Comparison of ENCODE assay signal across 10 cellular contexts in genomic region chr16:19005561-19006445, GRCh38. TPM values are rescaled to one million over a fixed set of nuclear protein-coding genes. Genes with fewer than 3 reads are reported as not detected.
DNase-seq lines count a peak whose midpoint lies in the region; ATAC-seq and TF ChIP-seq lines count a peak whose summit lies in the region.
"Had no signal": no experiment of that assay in that cellular context is flagged by ENCODE, and none has a peak within 500 bp of the region (broad histone marks: within the 10 kb centered on the region; RNA-seq: fewer than 3 reads in every experiment).

No MANE protein-coding gene starts in this region.

- no peak overlapping the region for H2BK120ac ChIP-seq in IMR-90 (ENCODE audit: low read depth, low read length)

- no peak overlapping the region for H4K8ac ChIP-seq in IMR-90 (ENCODE audit: low read depth in 2 of 2, low read length in 2 of 2)

- no peak overlapping the region for H2BK5ac ChIP-seq in IMR-90 (ENCODE audit: low read depth, low read length, poor library complexity, severe bottlenecking)

- H3K4me2 ChIP-seq in IMR-90 (ENCODE audit: low read depth, low read length) (no peak overlapping the region), mammary epithelial cell (ENCODE audit: insufficient read depth, low read depth, low read length) (peak overlapping the region; percentile 29)

- CTCF ChIA-PET in IMR-90 (lab: Yijun Ruan, JAX): no interaction called here
- CTCF ChIA-PET in mammary epithelial cell (lab: Charles Lee; ENCODE audit: low non-redundant PET): no interaction called here

- H2AK5ac ChIP-seq in IMR-90 (ENCODE audit: low read depth, low read length): no peak overlapping the region

- H3K4me3 ChIP-seq in IMR-90 (ENCODE audit: insufficient read depth, low read depth, low read length) (no peak overlapping the region), mammary epithelial cell (replicated peaks in 1 of 3; ENCODE audit: insufficient read depth in 1 of 3, low read depth in 2 of 3, low read length in 3 of 3) (no peak overlapping the region), transverse colon (no peak overlapping the region)

- TF ChIP-seq CTCF in IMR-90 (conservative IDR thresholded peaks at IDR 0.05; ENCODE audit: low read depth, low read length) (no peak), mammary epithelial cell (conservative IDR thresholded peaks at IDR 0.05 in 1 of 2, IDR thresholded peaks at IDR 0.05 in 1 of 2; ENCODE audit: extremely low read depth in 1 of 2, insufficient read depth in 1 of 2, low read depth in 1 of 2, low read length in 2 of 2) (no peak), transverse colon (IDR thresholded peaks at IDR 0.05) (no peak)

- TF ChIP-seq EP300 in transverse colon (IDR thresholded peaks at IDR 0.05; ENCODE audit: low read depth): no peak

- BruUV-seq in IMR-90 (replicated peaks; lab: Mats Ljungman, UMichigan) (no TSS peak), mammary epithelial cell (replicated peaks; lab: Mats Ljungman, UMichigan) (TSS peak; percentile 44)

- H3K9me1 ChIP-seq in IMR-90 (ENCODE audit: insufficient read depth, low read length): no peaks in the 10 kb centered on the region

- H3K23ac ChIP-seq in IMR-90 (ENCODE audit: low read depth, low read length): no peak overlapping the region

- peaks cover 10% of the 10 kb centered on the region for H3K4me1 ChIP-seq in IMR-90 (ENCODE audit: control insufficient read depth, insufficient read depth, low read length)
- peaks cover 64% of the 10 kb centered on the region for H3K4me1 ChIP-seq in mammary epithelial cell (ENCODE audit: insufficient read depth, low read length)
- H3K4me1 ChIP-seq in transverse colon: peaks cover 0 to 12% (median 2%) of the 10 kb centered on the region in 4 donors

- in situ Hi-C loops in IMR-90 (cut with MboI; ENCODE audit: low sequenced_read_pairs): no loop called here
- in situ Hi-C loops in mammary epithelial cell (cut with MboI; ENCODE audit: low sequenced_read_pairs in 2 of 2): loop anchor here in 1 of 2 donors (10.0 kb wide), 1 partner anchor 59 kb away; the partner anchor contains the start of gene COQ7
- in situ Hi-C loops in transverse colon (cut with MboI; ENCODE audit: low pct_ligation_motif_present in 1 of 4, low pct_unique_long_range_greater_than_20kb in 1 of 4, low sequenced_read_pairs in 3 of 4): no loop called here

- intact Hi-C loops in IMR-90 (cut with micrococcal nuclease): no loop called here
- intact Hi-C loops in mammary epithelial cell (cut with micrococcal nuclease): no loop called here
- intact Hi-C loops in transverse colon (cut with DNase I; ENCODE audit: low total_unique reads): no loop called here

- H4K91ac ChIP-seq in IMR-90 (ENCODE audit: insufficient read depth, low read depth, low read length): no peak overlapping the region

- DNase-seq in IMR-90 (peak; percentile 27), mammary epithelial cell (peak; percentile 99), iPS-NIHi11 (ENCODE audit: low spot score) (peak; percentile 61), transverse colon (peak; percentile 78), NCI-H345 treated with DMSO at 0.1 percent for 48 hours (lab: John Stamatoyannopoulos, UW; ENCODE audit: unreplicated experiment) (no peak), activated gamma-delta T cell treated with Interleukin-2 at 50 U/mL for 16 hours (no peak)
- DNase-seq: central memory CD4-positive, alpha-beta T cell; NCI-H1930 had no signal

- POLR2A ChIA-PET in IMR-90 (lab: Charles Lee; ENCODE audit: unreplicated experiment): no interaction called here

- ATAC-seq in IMR-90 (ENCODE audit: low read depth) (no peak), HG03469 (IDR thresholded peaks at IDR 0.05; ENCODE audit: unreplicated experiment) (no peak)
- ATAC-seq: activated CD4-positive, CD25-positive, alpha-beta regulatory T cell treated with anti-CD3 and anti-CD28 coated beads, Interleukin-2, amount 50 U/mL, for 24 hours had no signal

- 64% methylated on average over 5 of the region's 16 CpGs; no CpG with 5 or more reads in 1 of the 2 experiments for WGBS in IMR-90 (ENCODE audit: extremely low coverage in 2 of 2, insufficient read length in 1 of 2), 2 experiments
- WGBS in mammary epithelial cell (ENCODE audit: low coverage, missing lambda C conversion rate): 60% methylated on average over 16 of the region's 16 CpGs
- WGBS in transverse colon (ENCODE audit: low coverage in 1 of 2), 2 donors: 65 to 93% methylated on average over 10 to 16 of the region's 16 CpGs

- H3K9ac ChIP-seq in IMR-90 (ENCODE audit: low read depth, low read length): no peak overlapping the region
- H3K9ac ChIP-seq in mammary epithelial cell (ENCODE audit: insufficient read depth, low read length): peak overlapping the region; percentile 48

- no peaks in the 10 kb centered on the region for H3K27me3 ChIP-seq in IMR-90 (ENCODE audit: control insufficient read depth, insufficient read depth, low read length)
- no peaks in the 10 kb centered on the region for H3K27me3 ChIP-seq in mammary epithelial cell (ENCODE audit: insufficient read depth, low read length)
- no peaks in the 10 kb centered on the region for H3K27me3 ChIP-seq in transverse colon

- H3K79me1 ChIP-seq in IMR-90 (ENCODE audit: low read depth in 1 of 2, low read length in 2 of 2): no peaks in the 10 kb centered on the region

- H3K9me3 ChIP-seq in IMR-90 (ENCODE audit: control insufficient read depth, insufficient read depth, low read length) (no peaks in the 10 kb centered on the region; the same call in 1 of the 2 replicates), mammary epithelial cell (replicated peaks; ENCODE audit: insufficient read depth, low read length) (peaks cover 5% of the 10 kb centered on the region), transverse colon (no peaks in the 10 kb centered on the region)

- H2AFZ ChIP-seq in IMR-90 (replicated peaks; ENCODE audit: low read length, poor library complexity): peak overlapping the region; percentile 70
- no peak overlapping the region for H2AFZ ChIP-seq in mammary epithelial cell (ENCODE audit: low read depth, low read length)

- dilution Hi-C loops in IMR-90 (cut with HindIII; ENCODE audit: low sequenced_read_pairs, unreplicated experiment) (no loop called here), mammary epithelial cell (cut with HindIII; ENCODE audit: low sequenced_read_pairs) (loop anchor here (5.0 kb wide), 2 partner anchors 34 to 69 kb away; no protein-coding TSS in a partner anchor)

- H3K36me3 ChIP-seq in IMR-90 (ENCODE audit: control insufficient read depth, insufficient read depth, low read length) (no peaks in the 10 kb centered on the region), mammary epithelial cell (ENCODE audit: insufficient read depth, low read length) (peaks cover 8% of the 10 kb centered on the region), transverse colon (no peaks in the 10 kb centered on the region)

- H3K4ac ChIP-seq in IMR-90 (ENCODE audit: low read depth, low read length): no peak overlapping the region

- peak overlapping the region; percentile 71 for H2AK9ac ChIP-seq in IMR-90 (replicated peaks; ENCODE audit: low read depth, low read length, poor library complexity)

- no peak overlapping the region for H2BK20ac ChIP-seq in IMR-90 (ENCODE audit: low read depth, low read length)

- H4K20me1 ChIP-seq in IMR-90 (ENCODE audit: insufficient read depth, low read length) (no peaks in the 10 kb centered on the region), mammary epithelial cell (ENCODE audit: insufficient read depth, low read length) (no peaks in the 10 kb centered on the region)

- no peak for TF ChIP-seq RAD21 in IMR-90 (IDR thresholded peaks at IDR 0.05; ENCODE audit: low read length)

- TF ChIP-seq POLR2A in IMR-90 (IDR thresholded peaks at IDR 0.05; ENCODE audit: low read depth, low read length): no peak
- no peak for TF ChIP-seq POLR2A in transverse colon (IDR thresholded peaks at IDR 0.05)

- no peak overlapping the region for H2BK15ac ChIP-seq in IMR-90 (ENCODE audit: low read depth, low read length)

- H3K18ac ChIP-seq in IMR-90 (ENCODE audit: low read depth, low read length): no peak overlapping the region

- 0 out of 2 replicates have a peak overlapping the region, but pooled peaks have one; percentile 56 for H3K14ac ChIP-seq in IMR-90 (replicated peaks; ENCODE audit: low read depth, low read length)

- no peak overlapping the region for H4K5ac ChIP-seq in IMR-90 (ENCODE audit: low read depth, low read length)

- H3K79me2 ChIP-seq in mammary epithelial cell (ENCODE audit: insufficient read depth, low read length): peaks cover 24% of the 10 kb centered on the region

- H3K27ac ChIP-seq in IMR-90 (ENCODE audit: insufficient read depth, low read length) (no peak overlapping the region), mammary epithelial cell (ENCODE audit: insufficient read depth, low read depth, low read length) (peak overlapping the region; percentile 97), transverse colon (peak overlapping the region; percentile 48 to 65 (median 53))

- no peak overlapping the region for H3K56ac ChIP-seq in IMR-90 (ENCODE audit: extremely low read depth, insufficient read depth, low read length)

TF ChIP-seq in IMR-90, 13 proteins besides CTCF, POLR2A, EP300 and RAD21 (continues in another document):
- no peak for TF ChIP-seq ELK1 (IDR thresholded peaks at IDR 0.05; ENCODE audit: borderline replicate concordance, low read depth, low read length)
- peak; percentile 32; the same call in 1 of the 2 replicates for TF ChIP-seq USF2 (IDR thresholded peaks at IDR 0.05; ENCODE audit: low read depth, low read length)
- no peak for TF ChIP-seq BHLHE40 (IDR thresholded peaks at IDR 0.05; ENCODE audit: low read depth, low read length)

RNA-seq across cellular contexts. Expression of gene TMC7, which starts 22.1 kb away (rescaled TPM):
- total RNA-seq in IMR-90 (2012; rRNA removed) (0.28 and 0.36 TPM in 2 replicates), mammary epithelial cell (10 to 100 TPM; 13.7 to 17.5 TPM), transverse colon (1 to 10 TPM; 4.4 to 9.7 (median 6.2) TPM)
- polyA plus RNA-seq in IMR-90 (2012; rRNA removed) (0.16 and 0.27 TPM in 2 replicates), mammary epithelial cell (9.3 TPM)
- polyA plus RNA-seq in IMR-90 (2012; cell fraction: cytosol; rRNA removed): 0.05 and 0.11 TPM in 2 replicates
- 0.12 and 0.24 TPM in 2 replicates for polyA plus RNA-seq in IMR-90 (2012; cell fraction: nucleus; rRNA removed; ENCODE audit: low replicate concordance)
- 21.4 TPM for polyA minus RNA-seq in mammary epithelial cell

Comparison
In these comparisons a context has a peak if more than half of its experiments do, and no peak if none do; other contexts are left out.
1. DNase-seq: peak in IMR-90 (single experiment), mammary epithelial cell (single experiment), iPS-NIHi11 (single experiment) and transverse colon (single experiment); none in NCI-H345 treated with DMSO at 0.1 percent for 48 hours (single experiment) and activated gamma-delta T cell treated with Interleukin-2 at 50 U/mL for 16 hours (single experiment).